In genomic region chr15:65100427-65100826, GRCh38 we compare ENCODE assay signal across 29 cellular contexts. TPM values are rescaled to one million over a fixed set of nuclear protein-coding genes. Genes with fewer than 3 reads are reported as not detected.
DNase-seq lines count a peak whose midpoint lies in the region; ATAC-seq, FAIRE-seq and TF ChIP-seq lines count a peak whose summit lies in the region.
"Had no signal": no experiment of that assay in that cellular context is flagged by ENCODE, and none has a peak within 500 bp of the region (broad histone marks: within the 10 kb centered on the region; RNA-seq: fewer than 3 reads in every experiment).

No MANE protein-coding gene starts in this region.

- no peak for FAIRE-seq in small intestine (lab: Jason Lieb, UNC)
- FAIRE-seq: A204.1, G401.6 had no signal

- POLR2A ChIA-PET in SK-N-SH (lab: Yijun Ruan, JAX), result no interaction called here
- POLR2A ChIA-PET in activated CD4-positive, alpha-beta T cell treated with anti-CD3 and anti-CD28 coated beads, Interleukin-2, amount 10 ng/mL, durations not matched to agents 7 days and 5 days (lab: Charles Lee), result no interaction called here

- H3K4me3 ChIP-seq in colonic mucosa, result no peak overlapping the region
- no peak overlapping the region for H3K4me3 ChIP-seq in small intestine (ENCODE audit: low read depth in 1 of 2, low read length in 2 of 2)
- H3K4me3 ChIP-seq in SK-N-SH (ENCODE audit: low read depth in 2 of 2, low read length in 1 of 2), result no peak overlapping the region
- H3K4me3 ChIP-seq: BLaER1 treated with 17β-estradiol and CSF1 and Interleukin-3, amounts not matched to agents 10 nM and 100 nM; HAP-1; MG63; SK-N-MC had no signal

- H3K36me3 Mint-ChIP-seq in activated CD4-positive, alpha-beta T cell treated with anti-CD3 and anti-CD28 coated beads, Interleukin-2, amount 10 ng/mL, durations not matched to agents 7 days and 5 days (ENCODE audit: low read depth), result peaks cover 8% of the 10 kb centered on the region

- H3K9me3 ChIP-seq in colonic mucosa, result no peaks in the 10 kb centered on the region
- H3K9me3 ChIP-seq in small intestine (ENCODE audit: control insufficient read depth, low read depth), result no peaks in the 10 kb centered on the region
- no peaks in the 10 kb centered on the region for H3K9me3 ChIP-seq in SK-N-SH
- H3K9me3 ChIP-seq: BLaER1 treated with 17β-estradiol and CSF1 and Interleukin-3, amounts not matched to agents 10 nM and 100 nM; HAP-1; MG63 had no signal

- no peak for TF ChIP-seq EP300 in SK-N-SH (IDR thresholded peaks at IDR 0.05; ENCODE audit: borderline replicate concordance in 1 of 2, low read depth in 1 of 2, low read length in 1 of 2)

- H4K20me1 ChIP-seq in SK-N-SH (ENCODE audit: insufficient read depth), result no peaks in the 10 kb centered on the region

- 63 to 75% (median 66%) methylated on average over 7 of the region's 7 CpGs for WGBS in small intestine, 3 donors
- WGBS in SK-N-SH (ENCODE audit: low lambda C conversion rate), result 89% methylated on average over 7 of the region's 7 CpGs

- H3K79me2 ChIP-seq in SK-N-SH (ENCODE audit: insufficient read depth), result no peaks in the 10 kb centered on the region

- no peaks in the 10 kb centered on the region for H3K9me2 ChIP-seq in SK-N-SH

- no peak overlapping the region for H3K4me2 ChIP-seq in SK-N-SH

- H2AFZ ChIP-seq in SK-N-SH (ENCODE audit: low read depth), result no peak overlapping the region

- DNase-seq in HT-29 (ENCODE audit: low spot score) (peak; percentile 60), colonic mucosa (peak; percentile 77), left lobe of liver (ENCODE audit: low spot score) (peak; percentile 35), small intestine (peak; percentile 37), SK-N-SH (no peak)
- DNase-seq in activated CD4-positive, alpha-beta T cell treated with anti-CD3 and anti-CD28 coated beads, Interleukin-2, amount 10 ng/mL, durations not matched to agents 7 days and 5 days, result no peak
- DNase-seq: AML-193; CD4-positive, alpha-beta T cell; COR-L47; GOT3; HFFc6; IMR-90; KG1; MG63; NCI-H1694; NCI-H2081; NCI-H2227 treated with DMSO at 0.1 percent for 48 hours; NCI-H526 treated with DMSO at 0.1 percent for 48 hours; SIG-M5 had no signal

- no peaks in the 10 kb centered on the region for H3F3A ChIP-seq in SK-N-SH (replicated peaks; ENCODE audit: insufficient read depth)

- no peak overlapping the region for H3K4me3 Mint-ChIP-seq in activated CD4-positive, alpha-beta T cell treated with anti-CD3 and anti-CD28 coated beads, Interleukin-2, amount 10 ng/mL, durations not matched to agents 7 days and 5 days
- H3K4me3 Mint-ChIP-seq: CD4-positive, alpha-beta T cell; HFFc6 had no signal

- no peaks in the 10 kb centered on the region for H3K9me3 Mint-ChIP-seq in activated CD4-positive, alpha-beta T cell treated with anti-CD3 and anti-CD28 coated beads, Interleukin-2, amount 10 ng/mL, durations not matched to agents 7 days and 5 days
- H3K9me3 Mint-ChIP-seq: CD4-positive, alpha-beta T cell; HFFc6 had no signal

- intact Hi-C loops in colonic mucosa (cut with DNase I), result loop anchor here (2.0 to 5.0 kb wide), 2 partner anchors 46 to 68 kb away; no protein-coding TSS in a partner anchor

- H3K27me3 Mint-ChIP-seq in activated CD4-positive, alpha-beta T cell treated with anti-CD3 and anti-CD28 coated beads, Interleukin-2, amount 10 ng/mL, durations not matched to agents 7 days and 5 days, result no peaks in the 10 kb centered on the region
- H3K27me3 Mint-ChIP-seq: CD4-positive, alpha-beta T cell had no signal

- H3K4me1 ChIP-seq in colonic mucosa (no peaks in the 10 kb centered on the region), small intestine (ENCODE audit: control insufficient read depth in 2 of 2, insufficient read depth in 1 of 2, low read depth in 1 of 2, low read length in 1 of 2) (peaks cover 0 to 3% of the 10 kb centered on the region in 2 donors), SK-N-SH (ENCODE audit: control insufficient read depth in 1 of 2, insufficient read depth in 2 of 2, low read depth in 1 of 2, low read length in 1 of 2) (no peaks in the 10 kb centered on the region)
- H3K4me1 ChIP-seq: HAP-1 had no signal

- ATAC-seq in left lobe of liver (no peak), HG03520 (IDR thresholded peaks at IDR 0.05; ENCODE audit: unreplicated experiment) (no peak), GM19035 (IDR thresholded peaks at IDR 0.05; ENCODE audit: unreplicated experiment) (no peak)

- CTCF ChIA-PET in SK-N-SH (lab: Yijun Ruan, JAX), result interaction anchor here (1.0 to 6.1 kb wide), 7 partner anchors 14 to 198 kb away, joined by 3 to 109 read pairs (median 7); no protein-coding TSS in a partner anchor
- CTCF ChIA-PET in activated CD4-positive, alpha-beta T cell treated with anti-CD3 and anti-CD28 coated beads, Interleukin-2, amount 10 ng/mL, durations not matched to agents 7 days and 5 days (lab: Charles Lee), result no interaction called here

- no peak for TF ChIP-seq CTCF in colonic mucosa (IDR thresholded peaks at IDR 0.05)
- no peak for TF ChIP-seq CTCF in SK-N-SH (IDR thresholded peaks at IDR 0.05)

- H3K4me1 Mint-ChIP-seq in activated CD4-positive, alpha-beta T cell treated with anti-CD3 and anti-CD28 coated beads, Interleukin-2, amount 10 ng/mL, durations not matched to agents 7 days and 5 days, result peaks cover 1% of the 10 kb centered on the region

- H3K27me3 ChIP-seq in colonic mucosa (no peaks in the 10 kb centered on the region), small intestine (ENCODE audit: control insufficient read depth in 2 of 2, insufficient read depth in 2 of 2, low read length in 2 of 2) (no peaks in the 10 kb centered on the region), SK-N-SH (ENCODE audit: insufficient read depth) (no peaks in the 10 kb centered on the region)
- H3K27me3 ChIP-seq: BLaER1 treated with 17β-estradiol and CSF1 and Interleukin-3, amounts not matched to agents 10 nM and 100 nM; MG63 had no signal

- H3K9ac ChIP-seq in colonic mucosa (ENCODE audit: low read depth in 2 of 2, low read length in 2 of 2) (no peak overlapping the region), SK-N-SH (no peak overlapping the region)
- H3K9ac ChIP-seq: BLaER1 treated with 17β-estradiol and CSF1 and Interleukin-3, amounts not matched to agents 10 nM and 100 nM had no signal

- H3K27ac ChIP-seq in colonic mucosa (no peak overlapping the region), small intestine (ENCODE audit: low read depth in 1 of 2, low read length in 1 of 2) (no peak overlapping the region), SK-N-SH (ENCODE audit: low read depth in 2 of 2, low read length in 1 of 2) (no peak overlapping the region)
- H3K27ac ChIP-seq: RWPE1, SK-N-MC had no signal

- H3K36me3 ChIP-seq in colonic mucosa (no peaks in the 10 kb centered on the region), small intestine (ENCODE audit: control insufficient read depth in 2 of 2, insufficient read depth in 2 of 2, low read length in 2 of 2) (peaks cover 6% of the 10 kb centered on the region in 2 donors), SK-N-SH (replicated peaks in 1 of 2; ENCODE audit: control insufficient read depth in 1 of 2, insufficient read depth in 2 of 2, low read length in 1 of 2) (peaks cover 20 to 57% of the 10 kb centered on the region in 2 experiments)

- no peak overlapping the region for H3K27ac Mint-ChIP-seq in activated CD4-positive, alpha-beta T cell treated with anti-CD3 and anti-CD28 coated beads, Interleukin-2, amount 10 ng/mL, durations not matched to agents 7 days and 5 days
- H3K27ac Mint-ChIP-seq: CD4-positive, alpha-beta T cell; HFFc6 had no signal

- TF ChIP-seq RAD21 in SK-N-SH (IDR thresholded peaks at IDR 0.05; ENCODE audit: low read length), result no peak

RNA-seq across cellular contexts. Expression of gene UBAP1L, which starts 14.6 kb away (rescaled TPM):
- 0.74 and 1.4 TPM in 2 replicates for total RNA-seq in HT-29 (2014; rRNA removed; shearing (Covaris generic))
- total RNA-seq in colonic mucosa (1 to 10 TPM; 1.2 to 3.7 TPM), left lobe of liver (5.5 TPM)
- polyA plus RNA-seq in small intestine (1 to 10 TPM; 1.5 to 5.8 (median 4.9) TPM), SK-N-SH (2012; rRNA removed) (1.8 and 1.9 TPM in 2 replicates)
- 0.10 and 0.22 TPM in 2 replicates for polyA plus RNA-seq in SK-N-SH (2012; cell fraction: cytosol; rRNA removed)
- polyA plus RNA-seq in SK-N-SH (2012; cell fraction: nucleus; rRNA removed), result 18.2 and 24.4 TPM in 2 replicates
- total RNA-seq in activated CD4-positive, alpha-beta T cell treated with anti-CD3 and anti-CD28 coated beads, Interleukin-2, amount 10 ng/mL, durations not matched to agents 7 days and 5 days, result 1 to 10 TPM; 3.8 to 5.3 TPM

RNA-seq across cellular contexts. Expression of gene KBTBD13, which starts 23.9 kb away (rescaled TPM):
- total RNA-seq in HT-29 (2014; rRNA removed; shearing (Covaris generic)), result not detected in 2 replicates
- total RNA-seq in colonic mucosa (not detected), left lobe of liver (not detected)
- polyA plus RNA-seq in small intestine (under 1 TPM in 1 of 3 donors, not detected in 2; 0.03 TPM), SK-N-SH (2012; rRNA removed) (not detected in 2 replicates)
- polyA plus RNA-seq in SK-N-SH (2012; cell fraction: cytosol; rRNA removed), result not detected in 2 replicates
- polyA plus RNA-seq in SK-N-SH (2012; cell fraction: nucleus; rRNA removed), result not detected in 2 replicates
- not detected for total RNA-seq in activated CD4-positive, alpha-beta T cell treated with anti-CD3 and anti-CD28 coated beads, Interleukin-2, amount 10 ng/mL, durations not matched to agents 7 days and 5 days
- total RNA-seq: CD4-positive, alpha-beta T cell; HFFc6; IMR-90; NCI-H460 had no signal
- polyA plus RNA-seq: AG04450, IMR-90 had no signal

RNA-seq across cellular contexts. Expression of gene RASL12, which starts 32.6 kb away (rescaled TPM):
- total RNA-seq in HT-29 (2014; rRNA removed; shearing (Covaris generic)), result not detected in 2 replicates
- total RNA-seq in colonic mucosa (1 to 10 TPM; 3.1 to 6.7 TPM), left lobe of liver (0.15 TPM)
- polyA plus RNA-seq in small intestine (1 to 10 TPM in 2 of 3 donors, under 1 TPM in 1; 0.45 to 7.7 (median 2.2) TPM), SK-N-SH (2012; rRNA removed) (not detected in 2 replicates)
- not detected in 2 replicates for polyA plus RNA-seq in SK-N-SH (2012; cell fraction: cytosol; rRNA removed)
- polyA plus RNA-seq in SK-N-SH (2012; cell fraction: nucleus; rRNA removed), result not detected in 2 replicates
- total RNA-seq in activated CD4-positive, alpha-beta T cell treated with anti-CD3 and anti-CD28 coated beads, Interleukin-2, amount 10 ng/mL, durations not matched to agents 7 days and 5 days, result not detected
- total RNA-seq: CD4-positive, alpha-beta T cell; HFFc6 had no signal

RNA-seq across cellular contexts. Expression of gene PDCD7, which starts 33.2 kb away (rescaled TPM):
- 9.8 and 9.9 TPM in 2 replicates for total RNA-seq in HT-29 (2014; rRNA removed; shearing (Covaris generic))
- 10 to 100 TPM; 20.7 to 21.2 TPM for total RNA-seq in colonic mucosa
- 9.7 TPM for total RNA-seq in left lobe of liver
- polyA plus RNA-seq in small intestine, result 10 to 100 TPM in 2 of 3 donors, 1 to 10 TPM in 1; 8.4 to 12.3 (median 11.6) TPM
- 15.3 and 17.5 TPM in 2 replicates for polyA plus RNA-seq in SK-N-SH (2012; rRNA removed)
- polyA plus RNA-seq in SK-N-SH (2012; cell fraction: cytosol; rRNA removed), result 19.0 and 19.5 TPM in 2 replicates
- 10.2 and 10.9 TPM in 2 replicates for polyA plus RNA-seq in SK-N-SH (2012; cell fraction: nucleus; rRNA removed)
- total RNA-seq in activated CD4-positive, alpha-beta T cell treated with anti-CD3 and anti-CD28 coated beads, Interleukin-2, amount 10 ng/mL, durations not matched to agents 7 days and 5 days, result 10 to 100 TPM; 19.5 to 26.5 TPM

RNA-seq across cellular contexts. Expression of gene SLC51B, which starts 55.2 kb away (rescaled TPM):
- 0.39 and 0.64 TPM in 2 replicates for total RNA-seq in HT-29 (2014; rRNA removed; shearing (Covaris generic))
- total RNA-seq in colonic mucosa, result 100 to 1,000 TPM in 1 of 2 donors, 10 to 100 TPM in 1; 73.1 to 102 TPM
- total RNA-seq in left lobe of liver, result 0.75 TPM
- polyA plus RNA-seq in small intestine, result 100 to 1,000 TPM in 2 of 3 donors, 10 to 100 TPM in 1; 82.7 to 258 (median 242) TPM
- polyA plus RNA-seq in SK-N-SH (2012; rRNA removed), result not detected in 2 replicates
- not detected in 2 replicates for polyA plus RNA-seq in SK-N-SH (2012; cell fraction: cytosol; rRNA removed)
- not detected in 2 replicates for polyA plus RNA-seq in SK-N-SH (2012; cell fraction: nucleus; rRNA removed)
- total RNA-seq in activated CD4-positive, alpha-beta T cell treated with anti-CD3 and anti-CD28 coated beads, Interleukin-2, amount 10 ng/mL, durations not matched to agents 7 days and 5 days, result not detected
- total RNA-seq: CD4-positive, alpha-beta T cell; HFFc6; IMR-90 had no signal
- polyA plus RNA-seq: IMR-90 had no signal

Comparison
In these comparisons a context has a peak if more than half of its experiments do, and no peak if none do; other contexts are left out.
1. DNase-seq: peak in HT-29 (single experiment), colonic mucosa (single experiment), left lobe of liver (single experiment) and small intestine (single experiment); none in SK-N-SH (single experiment) and activated CD4-positive, alpha-beta T cell treated with anti-CD3 and anti-CD28 coated beads, Interleukin-2, amount 10 ng/mL, durations not matched to agents 7 days and 5 days (single experiment).